Comparison of ENCODE assay signal across 8 cellular contexts in genomic region chr1:39960461-39960958, GRCh38. TPM values are rescaled to one million over a fixed set of nuclear protein-coding genes. Genes with fewer than 3 reads are reported as not detected.
A peak's percentile ranks its signal among the peaks of the same experiment; 100 is the strongest.
DNase-seq lines count a peak whose midpoint lies in the region; ATAC-seq lines count a peak whose summit lies in the region.

No MANE protein-coding gene starts in this region.

- H3K4me1 Mint-ChIP-seq in activated T-cell treated with anti-CD3 and anti-CD28 coated beads, Interleukin-2, amount 50 U/mL, for 72 hours (ENCODE audit: low read depth) = peaks cover 44% of the 10 kb centered on the region

- peak overlapping the region in 1 of 2 donors; percentile 27 for H3K4me3 Mint-ChIP-seq in activated T-cell treated with anti-CD3 and anti-CD28 coated beads, Interleukin-2, amount 50 U/mL, for 72 hours

- no peak overlapping the region for H3K27ac Mint-ChIP-seq in activated T-cell treated with anti-CD3 and anti-CD28 coated beads, Interleukin-2, amount 50 U/mL, for 72 hours

- H3K27me3 Mint-ChIP-seq in activated T-cell treated with anti-CD3 and anti-CD28 coated beads, Interleukin-2, amount 50 U/mL, for 72 hours (ENCODE audit: low read depth) = no peaks in the 10 kb centered on the region

- peaks cover 0 to 19% of the 10 kb centered on the region in 2 donors for H3K36me3 Mint-ChIP-seq in activated T-cell treated with anti-CD3 and anti-CD28 coated beads, Interleukin-2, amount 50 U/mL, for 72 hours (ENCODE audit: insufficient read depth in 2 of 2)

- DNase-seq in NCI-H524 (lab: John Stamatoyannopoulos, UW) (peak; percentile 22 to 47), NCI-H524 treated with DMSO at 0.1 percent for 48 hours (lab: John Stamatoyannopoulos, UW) (no peak), NCI-H2107 treated with DMSO at 0.1 percent for 48 hours (lab: John Stamatoyannopoulos, UW; ENCODE audit: unreplicated experiment) (peak; percentile 100), mucosa of gallbladder (ENCODE audit: low spot score) (peak; percentile 47), EL (no peak)
- DNase-seq in activated T-cell treated with anti-CD3 and anti-CD28 coated beads, Interleukin-2, amount 50 U/mL, for 72 hours = peak; percentile 33 to 46

- no peaks in the 10 kb centered on the region for H3K9me3 Mint-ChIP-seq in activated T-cell treated with anti-CD3 and anti-CD28 coated beads, Interleukin-2, amount 50 U/mL, for 72 hours

- ATAC-seq in HG02623 (IDR thresholded peaks at IDR 0.05; ENCODE audit: unreplicated experiment) = peak; percentile 39
- ATAC-seq in activated T-cell treated with anti-CD3 and anti-CD28 coated beads, Interleukin-2, amount 50 U/mL, for 72 hours (replicated peaks in 1 of 2) = peak; percentile 18 to 49
- no peak for ATAC-seq in GM21360 (IDR thresholded peaks at IDR 0.05; ENCODE audit: unreplicated experiment)

RNA-seq across cellular contexts. Expression of gene MFSD2A, which starts 5.6 kb away (rescaled TPM):
- total RNA-seq in activated T-cell treated with anti-CD3 and anti-CD28 coated beads, Interleukin-2, amount 50 U/mL, for 72 hours = 1 to 10 TPM; 7.2 to 9.5 TPM
- 3.3 TPM for total RNA-seq in mucosa of gallbladder

RNA-seq across cellular contexts. Expression of gene MYCL, which starts 58.8 kb away (rescaled TPM):
- under 1 TPM; 0.30 to 0.70 TPM for total RNA-seq in activated T-cell treated with anti-CD3 and anti-CD28 coated beads, Interleukin-2, amount 50 U/mL, for 72 hours
- 4.4 TPM for total RNA-seq in mucosa of gallbladder

Comparison
In these comparisons a context has a peak if more than half of its experiments do, and no peak if none do; other contexts are left out.
1. DNase-seq: peak in NCI-H524 (2 of 2), NCI-H2107 treated with DMSO at 0.1 percent for 48 hours (single experiment), activated T-cell treated with anti-CD3 and anti-CD28 coated beads, Interleukin-2, amount 50 U/mL, for 72 hours (2 of 2) and mucosa of gallbladder (single experiment); none in NCI-H524 treated with DMSO at 0.1 percent for 48 hours (single experiment) and EL (single experiment).